ENCODE assay signal across 16 cellular contexts in the genomic region with DNA sequence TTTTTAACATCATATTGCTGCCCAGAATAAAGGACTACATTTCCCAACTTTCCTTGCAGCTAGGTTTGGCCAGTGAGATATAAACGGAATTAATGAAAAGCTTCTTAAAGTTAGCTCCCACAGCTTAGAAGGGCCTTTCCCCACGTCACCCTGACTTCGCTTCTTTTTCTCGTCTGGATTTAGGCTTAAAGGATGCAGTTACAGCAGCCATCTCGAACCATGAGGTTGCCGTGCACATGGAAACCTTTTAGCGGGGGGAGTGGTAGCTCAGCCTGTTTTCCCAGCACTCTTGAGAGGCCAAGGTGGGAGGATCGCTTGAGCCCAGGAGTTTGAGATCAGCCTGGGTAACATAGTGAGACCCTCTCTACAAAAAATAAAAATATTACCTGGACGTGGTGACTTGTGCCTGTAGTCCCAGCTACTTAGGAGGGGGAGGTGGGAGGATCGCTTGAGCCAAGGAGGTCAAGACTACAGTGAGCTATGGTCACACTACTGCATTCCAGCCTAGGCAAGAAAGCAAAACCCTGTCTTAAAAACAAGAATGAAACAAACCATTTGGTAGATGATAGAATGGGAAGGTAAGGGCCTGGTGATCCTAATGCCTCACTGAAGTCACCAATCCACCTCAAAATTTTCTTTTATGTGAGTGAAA.
DNase-seq lines count a peak whose midpoint lies in the region; ATAC-seq, FAIRE-seq and TF ChIP-seq lines count a peak whose summit lies in the region.
"Had no signal": no experiment of that assay in that cellular context is flagged by ENCODE, and none has a peak within 500 bp of the region (broad histone marks: within the 10 kb centered on the region; RNA-seq: fewer than 3 reads in every experiment).

No MANE protein-coding gene starts in this region.

- TF ChIP-seq EP300 in H1 (IDR thresholded peaks at IDR 0.05; ENCODE audit: borderline replicate concordance in 1 of 2, low read depth in 2 of 2, low read length in 2 of 2): no peak

- no peak overlapping the region for H3K56ac ChIP-seq in H1 (replicated peaks; ENCODE audit: insufficient read length, low read depth, low read length)

- H3K14ac ChIP-seq in H1 (ENCODE audit: insufficient read length): no peak overlapping the region

- peak overlapping the region; percentile 41; the same call in 1 of the 2 replicates for H3K18ac ChIP-seq in H1 (ENCODE audit: extremely low read depth, low read length)

- H3K23me2 ChIP-seq in H1 (ENCODE audit: low read depth, low read length): no peaks in the 10 kb centered on the region

- no peak overlapping the region for H2BK120ac ChIP-seq in H1 (replicated peaks; ENCODE audit: low read depth, low read length)

- H3K79me1 ChIP-seq in H1 (ENCODE audit: low read depth, low read length): no peaks in the 10 kb centered on the region

- peak; percentile 35 for FAIRE-seq in D721Med (lab: Jason Lieb, UNC)
- no peak for FAIRE-seq in H1 (lab: Jason Lieb, UNC)
- FAIRE-seq: A549, GM18507 had no signal

- TF ChIP-seq RAD21 in H1 (IDR thresholded peaks at IDR 0.05 in 1 of 2, conservative IDR thresholded peaks at IDR 0.05 in 1 of 2; ENCODE audit: low read depth in 2 of 2, low read length in 2 of 2): no peak

- peak overlapping the region; percentile 82 for H2BK12ac ChIP-seq in H1 (ENCODE audit: low read depth, low read length)

- H3K4me2 ChIP-seq in H1 (ENCODE audit: insufficient read depth in 1 of 2, low read depth in 2 of 2, low read length in 2 of 2): no peak overlapping the region
- H3K4me2 ChIP-seq: A549 had no signal

- DNase-seq in D721Med (ENCODE audit: insufficient read length, low spot score) (no peak), H1 (ENCODE audit: low read depth in 1 of 2, low spot score in 2 of 2) (no peak), heart right ventricle (no peak), HAP-1 (ENCODE audit: low spot score in 2 of 2) (no peak)
- DNase-seq: BE2C; CD4-positive, alpha-beta memory T cell; COR-L47; DMS 273 treated with DMSO at 0.1 percent for 48 hours; IMR-90; KG1 had no signal

- CTCF ChIA-PET in H1 (lab: Charles Lee; ENCODE audit: partially characterized antibody): interaction anchor here (0.5 to 1.4 kb wide), 4 partner anchors 11 to 152 kb away, joined by 3 to 4 read pairs (median 4); no protein-coding TSS in a partner anchor

- in situ Hi-C loops in HAP-1 (cut with MboI; ENCODE audit: low sequenced_read_pairs): loop anchor here (25.0 kb wide), 1 partner anchor 294 kb away; no protein-coding TSS in a partner anchor

- no peak overlapping the region; the same call in 1 of the 2 replicates for H2BK20ac ChIP-seq in H1 (ENCODE audit: low read length)

- no peaks in the 10 kb centered on the region for H4K20me1 ChIP-seq in H1 (replicated peaks in 1 of 2; ENCODE audit: control insufficient read depth in 1 of 2, insufficient read depth in 2 of 2, low read length in 2 of 2)

- H3K27me3 ChIP-seq in H1 (replicated peaks in 1 of 4; ENCODE audit: control insufficient read depth in 3 of 4, extremely low read depth in 1 of 4, insufficient read depth in 3 of 4, low read length in 3 of 4) (no peaks in the 10 kb centered on the region), heart right ventricle (no peaks in the 10 kb centered on the region), HAP-1 (ENCODE audit: low read depth) (peaks cover 6% of the 10 kb centered on the region)
- H3K27me3 ChIP-seq: BE2C had no signal

- H3K23ac ChIP-seq in H1 (ENCODE audit: insufficient read length): no peak overlapping the region

- ATAC-seq in HG03469 (IDR thresholded peaks at IDR 0.05; ENCODE audit: unreplicated experiment) (no peak), heart right ventricle (no peak)
- ATAC-seq: A549, HCT116 had no signal

- TF ChIP-seq CTCF in D721Med (IDR thresholded peaks at IDR 0.05; ENCODE audit: insufficient read depth, missing control alignments) (no peak), VCaP (conservative IDR thresholded peaks at IDR 0.05) (no peak), H1 (IDR thresholded peaks at IDR 0.05; ENCODE audit: control extremely low read depth in 1 of 3, insufficient read depth in 1 of 3, low read depth in 1 of 3, low read length in 3 of 3) (no peak), heart right ventricle (IDR thresholded peaks at IDR 0.05) (no peak)

- H3K27ac ChIP-seq in VCaP (peak overlapping the region; percentile 12), H1 (ENCODE audit: low read depth, low read length) (no peak overlapping the region), heart right ventricle (no peak overlapping the region)
- H3K27ac ChIP-seq: A549, C4-2B had no signal

- POLR2A ChIA-PET in H1 (lab: Charles Lee; ENCODE audit: partially characterized antibody): interaction anchor here (0.6 to 1.0 kb wide), 4 partner anchors 14 to 476 kb away, joined by 3 to 4 read pairs (median 3); no protein-coding TSS in a partner anchor

- no peak overlapping the region for H3K4ac ChIP-seq in H1 (replicated peaks; ENCODE audit: insufficient read length, low read depth, low read length)

- H3K4me1 ChIP-seq in H1 (replicated peaks in 1 of 4; ENCODE audit: control insufficient read depth in 3 of 4, insufficient read depth in 4 of 4, low read length in 3 of 4): no peaks in the 10 kb centered on the region
- peaks cover 0 to 17% (median under 1%) of the 10 kb centered on the region in 9 donors for H3K4me1 ChIP-seq in heart right ventricle
- H3K4me1 ChIP-seq in HAP-1: no peaks in the 10 kb centered on the region
- H3K4me1 ChIP-seq: BE2C had no signal

- H2AFZ ChIP-seq in H1 (ENCODE audit: low read length): peak overlapping the region; percentile 99

- H3K36me3 ChIP-seq in H1 (ENCODE audit: control insufficient read depth in 2 of 4, insufficient read depth in 4 of 4, low read length in 3 of 4) (no peaks in the 10 kb centered on the region), heart right ventricle (no peaks in the 10 kb centered on the region), HAP-1 (replicated peaks) (no peaks in the 10 kb centered on the region)
- H3K36me3 ChIP-seq: BE2C had no signal

- H3K4me3 ChIP-seq in H1 (ENCODE audit: extremely low read depth in 1 of 4, insufficient read depth in 2 of 4, low read depth in 3 of 4, low read length in 4 of 4) (no peak overlapping the region), heart right ventricle (no peak overlapping the region), HAP-1 (no peak overlapping the region)
- H3K4me3 ChIP-seq: A549 had no signal

- H3K79me2 ChIP-seq in H1 (ENCODE audit: control insufficient read depth in 1 of 2, insufficient read depth in 2 of 2, low read length in 2 of 2): no peaks in the 10 kb centered on the region

- peak overlapping the region; percentile 32 for H4K91ac ChIP-seq in H1 (replicated peaks; ENCODE audit: insufficient read length, low read length)

- H2BK5ac ChIP-seq in H1 (ENCODE audit: low read depth, low read length): no peak overlapping the region

- H3K9me3 ChIP-seq in H1 (ENCODE audit: insufficient read depth in 2 of 2, low read depth in 1 of 2, low read length in 1 of 2) (no peaks in the 10 kb centered on the region), heart right ventricle (no peaks in the 10 kb centered on the region), HAP-1 (no peaks in the 10 kb centered on the region)
- H3K9me3 ChIP-seq: A549, BE2C had no signal

- intact Hi-C loops in heart right ventricle (cut with DNase I): no loop called here

- no peak overlapping the region for H3K9ac ChIP-seq in H1 (replicated peaks in 1 of 4; ENCODE audit: extremely low read depth in 1 of 4, low read depth in 3 of 4, low read length in 3 of 4)

- WGBS in H1 (ENCODE audit: extremely low coverage in 1 of 2, insufficient coverage in 1 of 2, insufficient read length in 1 of 2, insufficient replicate concordance in 2 of 2, low coverage in 1 of 2, low lambda C conversion rate in 2 of 2, missing lambda C conversion rate in 1 of 2), 2 experiments: 81% methylated on average over 10 of the region's 10 CpGs; no CpG with 5 or more reads in 1 of the 2 experiments
- WGBS in heart right ventricle, 2 donors: 85 to 89% methylated on average over 10 of the region's 10 CpGs

- H4K5ac ChIP-seq in H1 (ENCODE audit: insufficient read length, low read depth, low read length): peak overlapping the region; percentile 34

- H2BK15ac ChIP-seq in H1 (ENCODE audit: low read length): no peak overlapping the region

- H4K8ac ChIP-seq in H1 (ENCODE audit: extremely low read depth, insufficient read depth, low read length): no peak overlapping the region

- no peak for TF ChIP-seq POLR2A in H1 (IDR thresholded peaks at IDR 0.05; ENCODE audit: control extremely low read depth in 1 of 2, low read depth in 2 of 2, low read length in 2 of 2)

- H2AK5ac ChIP-seq in H1 (ENCODE audit: low read depth, low read length): no peak overlapping the region

TF ChIP-seq in H1, 55 proteins besides CTCF, POLR2A, EP300 and RAD21:
- no peak for TF ChIP-seq FOSL1 (IDR thresholded peaks at IDR 0.05; ENCODE audit: insufficient read depth, low read depth, low read length)
- TF ChIP-seq EGR1 (IDR thresholded peaks at IDR 0.05; ENCODE audit: borderline replicate concordance, low read depth, low read length): no peak
